Comparison of ENCODE assay signal across 1 cellular context in the genomic region with DNA sequence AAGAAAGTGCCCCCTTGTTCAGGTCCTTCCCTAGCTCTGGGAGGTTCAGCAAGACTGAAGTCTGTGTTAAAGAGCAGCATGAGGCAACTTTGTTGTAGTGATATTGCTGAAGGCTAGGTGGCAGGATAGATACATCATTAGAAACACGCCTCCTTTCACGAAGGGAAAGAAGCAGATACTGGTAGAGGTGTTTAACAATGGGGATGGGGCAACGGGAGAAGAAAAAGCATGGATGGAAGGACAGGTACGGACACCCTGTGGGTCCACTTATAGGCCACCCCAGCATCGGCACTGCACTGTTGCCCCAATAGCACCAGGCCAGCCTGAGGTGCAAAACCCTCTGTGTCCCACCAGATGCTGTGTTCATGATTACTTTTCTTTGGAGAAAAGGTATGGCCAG.
TF ChIP-seq lines count a peak whose summit lies in the region.

No MANE protein-coding gene starts in this region.

TF ChIP-seq in K562, 482 proteins besides CTCF, POLR2A, EP300 and RAD21 (continued from another document):
- TF ChIP-seq, protein P1, sequence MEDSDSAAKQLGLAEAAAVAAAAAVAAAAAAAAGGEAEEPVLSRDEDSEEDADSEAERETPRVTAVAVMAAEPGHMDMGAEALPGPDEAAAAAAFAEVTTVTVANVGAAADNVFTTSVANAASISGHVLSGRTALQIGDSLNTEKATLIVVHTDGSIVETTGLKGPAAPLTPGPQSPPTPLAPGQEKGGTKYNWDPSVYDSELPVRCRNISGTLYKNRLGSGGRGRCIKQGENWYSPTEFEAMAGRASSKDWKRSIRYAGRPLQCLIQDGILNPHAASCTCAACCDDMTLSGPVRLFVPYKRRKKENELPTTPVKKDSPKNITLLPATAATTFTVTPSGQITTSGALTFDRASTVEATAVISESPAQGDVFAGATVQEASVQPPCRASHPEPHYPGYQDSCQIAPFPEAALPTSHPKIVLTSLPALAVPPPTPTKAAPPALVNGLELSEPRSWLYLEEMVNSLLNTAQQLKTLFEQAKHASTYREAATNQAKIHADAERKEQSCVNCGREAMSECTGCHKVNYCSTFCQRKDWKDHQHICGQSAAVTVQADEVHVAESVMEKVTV (CRISPR knock-in tag; IDR thresholded peaks at IDR 0.05), result peak; percentile 59
- no peak for TF ChIP-seq GATA2 (CRISPR knock-in tag; IDR thresholded peaks at IDR 0.05)
- TF ChIP-seq, protein P2, sequence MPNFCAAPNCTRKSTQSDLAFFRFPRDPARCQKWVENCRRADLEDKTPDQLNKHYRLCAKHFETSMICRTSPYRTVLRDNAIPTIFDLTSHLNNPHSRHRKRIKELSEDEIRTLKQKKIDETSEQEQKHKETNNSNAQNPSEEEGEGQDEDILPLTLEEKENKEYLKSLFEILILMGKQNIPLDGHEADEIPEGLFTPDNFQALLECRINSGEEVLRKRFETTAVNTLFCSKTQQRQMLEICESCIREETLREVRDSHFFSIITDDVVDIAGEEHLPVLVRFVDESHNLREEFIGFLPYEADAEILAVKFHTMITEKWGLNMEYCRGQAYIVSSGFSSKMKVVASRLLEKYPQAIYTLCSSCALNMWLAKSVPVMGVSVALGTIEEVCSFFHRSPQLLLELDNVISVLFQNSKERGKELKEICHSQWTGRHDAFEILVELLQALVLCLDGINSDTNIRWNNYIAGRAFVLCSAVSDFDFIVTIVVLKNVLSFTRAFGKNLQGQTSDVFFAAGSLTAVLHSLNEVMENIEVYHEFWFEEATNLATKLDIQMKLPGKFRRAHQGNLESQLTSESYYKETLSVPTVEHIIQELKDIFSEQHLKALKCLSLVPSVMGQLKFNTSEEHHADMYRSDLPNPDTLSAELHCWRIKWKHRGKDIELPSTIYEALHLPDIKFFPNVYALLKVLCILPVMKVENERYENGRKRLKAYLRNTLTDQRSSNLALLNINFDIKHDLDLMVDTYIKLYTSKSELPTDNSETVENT (CRISPR knock-in tag; IDR thresholded peaks at IDR 0.05), result no peak
- TF ChIP-seq SMC3 (conservative IDR thresholded peaks at IDR 0.05; ENCODE audit: insufficient read depth, low read depth, low read length), result peak; percentile 66
- TF ChIP-seq PRPF4 (IDR thresholded peaks at IDR 0.05; ENCODE audit: insufficient read depth, low read depth, low read length, poor library complexity, severe bottlenecking), result no peak
- no peak for TF ChIP-seq GABPA (tag; conservative IDR thresholded peaks at IDR 0.05; ENCODE audit: low read depth)
